32 cellular contexts compared by ENCODE assay signal in genomic region chr22:33562484-33562883, GRCh38.
"Had no signal": no experiment of that assay in that cellular context is flagged by ENCODE, and none has a peak within 500 bp of the region (broad histone marks: within the 10 kb centered on the region; RNA-seq: fewer than 3 reads in every experiment).

No MANE protein-coding gene starts in this region.

- H3K4me1 Mint-ChIP-seq: activated naive CD8-positive, alpha-beta T cell treated with anti-CD3 and anti-CD28 coated beads for 36 hours; stimulated activated effector memory CD8-positive, alpha-beta T cell treated with anti-CD3 and anti-CD28 coated beads, Interleukin-12 subunit alpha, Interleukin-12 subunit beta, amount 100 ng/mL, for 72 hours had no signal

- DNase-seq: activated CD4-positive, alpha-beta memory T cell treated with anti-CD3 and anti-CD28 coated beads for 36 hours; activated CD4-positive, alpha-beta T cell treated with anti-CD3 and anti-CD28 coated beads for 48 hours; activated CD8-positive, alpha-beta memory T cell treated with anti-CD3 and anti-CD28 coated beads, Interleukin-2, amount 50 U/mL, for 4 hours; activated effector memory CD4-positive, alpha-beta T cell treated with anti-CD3 and anti-CD28 coated beads, Interleukin-2, amount 50 U/mL, for 16 hours; activated naive CD4-positive, alpha-beta T cell treated with anti-CD3 and anti-CD28 coated beads for 36 hours; activated naive CD8-positive, alpha-beta T cell treated with anti-CD3 and anti-CD28 coated beads for 36 hours; activated T-cell treated with anti-CD3 and anti-CD28 coated beads, Interleukin-2, amount 50 U/mL, for 1 hour; adrenal gland; aorta; body of pancreas; cortex of kidney; effector memory CD8-positive, alpha-beta T cell; erythroblast; head of caudate nucleus; kidney glomerular epithelial cell; left lung; nephron progenitor cell; sigmoid colon; small intestine; stimulated activated CD4-positive, alpha-beta T cell treated with anti-CD3 and anti-CD28 coated beads, Interleukin-4, amount 100 ng/mL, for 24 hours; stimulated activated naive CD8-positive, alpha-beta T cell treated with anti-CD3 and anti-CD28 coated beads, Interleukin-15, amount 100 ng/mL, for 72 hours; substantia nigra; T-helper 9 cell; WERI-Rb-1 had no signal

- H3K27me3 ChIP-seq: adrenal gland, body of pancreas, cardiac muscle cell, left lung, neutrophil, sigmoid colon, vagina had no signal

- H3K27ac Mint-ChIP-seq: activated CD4-positive, alpha-beta memory T cell treated with anti-CD3 and anti-CD28 coated beads for 36 hours; activated naive CD4-positive, alpha-beta T cell treated with anti-CD3 and anti-CD28 coated beads for 36 hours; activated naive CD8-positive, alpha-beta T cell treated with anti-CD3 and anti-CD28 coated beads for 36 hours; activated T-helper 1 cell treated with anti-CD3 and anti-CD28 coated beads, Interleukin-12 subunit alpha, Interleukin-12 subunit beta, Interleukin-2, Interleukin-4 antibody, amounts not matched to agents 30 ng/mL and 10 ng/mL and 1 ng/mL, durations not matched to agents 14 hours and 24 hours and 36 hours; effector memory CD8-positive, alpha-beta T cell; stimulated activated effector memory CD8-positive, alpha-beta T cell treated with anti-CD3 and anti-CD28 coated beads, Interleukin-12 subunit alpha, Interleukin-12 subunit beta, amount 100 ng/mL, for 72 hours; T-helper 1 cell treated with Interleukin-12 subunit alpha and Interleukin-12 subunit beta and Interleukin-4 antibody, amounts not matched to agents 30 μg/mL and 1 μg/mL, for 36 hours had no signal

- H3K27me3 Mint-ChIP-seq: activated CD4-positive, alpha-beta memory T cell treated with anti-CD3 and anti-CD28 coated beads for 36 hours; activated naive CD8-positive, alpha-beta T cell treated with anti-CD3 and anti-CD28 coated beads for 36 hours; effector memory CD8-positive, alpha-beta T cell; stimulated activated naive CD8-positive, alpha-beta T cell treated with anti-CD3 and anti-CD28 coated beads, Interleukin-15, amount 100 ng/mL, for 72 hours; type B pancreatic cell had no signal

- ATAC-seq: activated CD4-positive, CD25-positive, alpha-beta regulatory T cell treated with anti-CD3 and anti-CD28 coated beads, Interleukin-2, amount 50 U/mL, for 24 hours; body of pancreas; effector memory CD8-positive, alpha-beta T cell; left lung; stimulated activated effector memory CD8-positive, alpha-beta T cell treated with anti-CD3 and anti-CD28 coated beads, Interleukin-12 subunit alpha, Interleukin-12 subunit beta, amount 100 ng/mL, for 72 hours; stimulated activated naive CD8-positive, alpha-beta T cell treated with anti-CD3 and anti-CD28 coated beads, Interleukin-15, amount 100 ng/mL, for 72 hours had no signal

- H3K36me3 Mint-ChIP-seq: activated CD4-positive, alpha-beta memory T cell treated with anti-CD3 and anti-CD28 coated beads for 36 hours; activated naive CD8-positive, alpha-beta T cell treated with anti-CD3 and anti-CD28 coated beads for 36 hours; stimulated activated effector memory CD8-positive, alpha-beta T cell treated with anti-CD3 and anti-CD28 coated beads, Interleukin-12 subunit alpha, Interleukin-12 subunit beta, amount 100 ng/mL, for 72 hours had no signal

- H3K9me3 ChIP-seq: adrenal gland, body of pancreas, left lung, neutrophil, sigmoid colon, vagina had no signal

- H3K4me3 Mint-ChIP-seq: activated CD4-positive, alpha-beta memory T cell treated with anti-CD3 and anti-CD28 coated beads for 36 hours; activated naive CD4-positive, alpha-beta T cell treated with anti-CD3 and anti-CD28 coated beads for 36 hours; activated naive CD8-positive, alpha-beta T cell treated with anti-CD3 and anti-CD28 coated beads for 36 hours; activated T-helper 1 cell treated with anti-CD3 and anti-CD28 coated beads, Interleukin-12 subunit alpha, Interleukin-12 subunit beta, Interleukin-2, Interleukin-4 antibody, amounts not matched to agents 30 ng/mL and 10 ng/mL and 1 ng/mL, durations not matched to agents 14 hours and 24 hours and 36 hours; effector memory CD8-positive, alpha-beta T cell; nephron progenitor cell; stimulated activated effector memory CD8-positive, alpha-beta T cell treated with anti-CD3 and anti-CD28 coated beads, Interleukin-12 subunit alpha, Interleukin-12 subunit beta, amount 100 ng/mL, for 72 hours; stimulated activated naive CD8-positive, alpha-beta T cell treated with anti-CD3 and anti-CD28 coated beads, Interleukin-15, amount 100 ng/mL, for 72 hours; T-helper 1 cell treated with Interleukin-12 subunit alpha and Interleukin-12 subunit beta and Interleukin-4 antibody, amounts not matched to agents 30 μg/mL and 1 μg/mL, for 36 hours; type B pancreatic cell had no signal

- H3K36me3 ChIP-seq: adrenal gland, cardiac muscle cell, left lung, neutrophil, vagina, WERI-Rb-1 had no signal

- H3K4me1 ChIP-seq: left lung, sigmoid colon, vagina had no signal

- H3K4me3 ChIP-seq: adrenal gland, body of pancreas, cardiac muscle cell, left lung, sigmoid colon, vagina had no signal

- H3K27ac ChIP-seq: cardiac muscle cell, left lung, neutrophil, sigmoid colon, vagina, WERI-Rb-1 had no signal
